In the genomic region with DNA sequence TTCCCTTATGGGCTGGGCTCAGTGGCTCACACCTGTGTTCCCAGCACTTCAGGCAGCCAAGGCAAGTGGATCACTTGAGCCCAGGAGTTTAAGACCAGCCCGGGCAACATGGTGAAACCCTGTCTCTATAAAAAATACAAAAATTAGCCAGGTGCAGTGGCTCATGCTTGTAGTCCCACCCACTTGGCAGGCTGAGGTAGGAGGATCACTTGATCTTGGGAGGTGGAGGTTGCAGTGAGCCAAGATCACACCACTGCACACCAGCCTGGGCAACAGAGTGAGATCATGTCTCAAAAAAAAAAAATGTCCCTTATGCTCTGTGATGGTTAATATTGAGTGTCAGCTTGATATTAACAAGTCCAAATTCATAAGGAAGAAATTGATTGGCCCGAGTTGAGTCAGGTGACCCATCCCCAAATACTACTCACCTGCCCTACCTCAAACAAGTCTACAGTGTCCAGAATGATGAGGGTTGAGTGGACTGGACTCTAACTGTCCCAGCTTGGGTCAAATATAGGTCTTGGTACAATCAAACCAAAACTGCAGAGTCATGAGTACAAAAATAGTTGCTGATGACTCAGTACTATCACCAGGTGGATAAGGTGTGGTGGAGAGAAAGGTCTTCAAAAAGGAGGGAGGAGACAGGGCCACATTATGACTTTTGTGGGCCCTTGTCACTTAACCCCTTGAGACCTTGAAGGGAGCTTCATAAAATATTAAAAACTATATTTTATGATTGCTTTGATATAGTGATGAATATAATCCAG, we compare ENCODE assay signal across 1 cellular context.
TF ChIP-seq lines count a peak whose summit lies in the region.

No MANE protein-coding gene starts in this region.

TF ChIP-seq in K562, 482 proteins besides CTCF, POLR2A, EP300 and RAD21 (continued from another document):
- peak; percentile 14; the same call in 1 of the 2 replicates for TF ChIP-seq C11orf30 (IDR thresholded peaks at IDR 0.05; ENCODE audit: low read depth)
- no peak for TF ChIP-seq SIRT6 (IDR thresholded peaks at IDR 0.05; ENCODE audit: low read depth, low read length)
- TF ChIP-seq MAFG (tag; conservative IDR thresholded peaks at IDR 0.05), result peak; percentile 27; the same call in 1 of the 2 replicates
